Comparison of ENCODE assay signal across 14 cellular contexts in the genomic region with DNA sequence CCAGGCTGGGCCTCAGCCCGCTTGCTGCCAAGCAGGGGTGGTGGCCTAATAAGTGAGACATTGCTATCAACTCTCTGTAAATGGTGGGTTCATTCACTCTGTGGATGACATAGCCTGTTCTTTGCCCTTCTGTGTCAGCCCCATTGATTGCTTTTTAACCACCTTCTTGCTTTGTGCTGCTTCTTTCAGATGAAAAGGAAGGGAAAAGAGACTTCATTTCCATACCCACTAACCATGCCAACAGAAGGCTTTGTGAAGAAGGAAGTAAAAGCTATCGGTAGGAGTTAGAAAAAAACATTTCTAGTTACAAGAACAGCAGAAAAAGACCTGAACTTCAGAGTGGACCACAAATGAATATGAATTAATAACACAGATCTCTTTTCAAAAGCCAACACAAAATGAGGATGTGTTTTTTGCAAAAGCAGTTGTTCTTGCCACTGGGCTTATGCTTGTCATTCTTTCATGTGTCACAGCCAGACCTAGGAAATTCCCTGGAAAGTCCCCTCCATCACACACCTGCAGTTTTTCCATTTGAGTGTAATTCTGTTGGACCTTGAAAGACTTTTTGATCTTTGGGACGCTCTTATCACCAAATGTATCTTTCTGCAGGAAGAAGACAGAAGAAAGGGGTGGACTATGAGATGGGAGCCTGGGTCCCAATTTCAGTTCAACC.
DNase-seq lines count a peak whose midpoint lies in the region; ATAC-seq and TF ChIP-seq lines count a peak whose summit lies in the region.
"Had no signal": no experiment of that assay in that cellular context is flagged by ENCODE, and none has a peak within 500 bp of the region (broad histone marks: within the 10 kb centered on the region; RNA-seq: fewer than 3 reads in every experiment).

No MANE protein-coding gene starts in this region.

- H3K9me3 ChIP-seq in HUES64 (ENCODE audit: insufficient read depth, low read depth, low read length): no peaks in the 10 kb centered on the region
- no peaks in the 10 kb centered on the region for H3K9me3 ChIP-seq in transverse colon
- no peaks in the 10 kb centered on the region for H3K9me3 ChIP-seq in T-helper 17 cell (ENCODE audit: control insufficient read depth, low read length, poor library complexity, severe bottlenecking)
- H3K9me3 ChIP-seq: Caco-2, spleen had no signal

- CTCF ChIA-PET in activated naive CD4-positive, alpha-beta T cell treated with anti-CD3 and anti-CD28 coated beads for 36 hours (lab: Charles Lee): no interaction called here

- peaks cover 25% of the 10 kb centered on the region for H3K4me1 Mint-ChIP-seq in activated naive CD4-positive, alpha-beta T cell treated with anti-CD3 and anti-CD28 coated beads for 36 hours (ENCODE audit: low read depth)
- peaks cover 51% of the 10 kb centered on the region for H3K4me1 Mint-ChIP-seq in stimulated activated naive CD8-positive, alpha-beta T cell treated with anti-CD3 and anti-CD28 coated beads, Interleukin-15, amount 100 ng/mL, for 72 hours
- peaks cover 5% of the 10 kb centered on the region for H3K4me1 Mint-ChIP-seq in T-helper 17 cell

- WGBS in HUES64: 66% methylated on average over 2 of the region's 3 CpGs
- 69 to 79% methylated on average over 2 to 3 of the region's 3 CpGs for WGBS in transverse colon (ENCODE audit: low coverage in 1 of 2), 2 donors

- peak overlapping the region; percentile 10; the same call in 1 of the 2 replicates for H3K27ac ChIP-seq in HUES64 (ENCODE audit: low read depth, low read length)
- H3K27ac ChIP-seq in transverse colon: no peak overlapping the region
- H3K27ac ChIP-seq: HL-60, spleen had no signal

- in situ Hi-C loops in transverse colon (cut with MboI; ENCODE audit: low pct_ligation_motif_present in 1 of 4, low pct_unique_long_range_greater_than_20kb in 1 of 4, low sequenced_read_pairs in 3 of 4): loop anchor here in 1 of 4 donors (25.0 kb wide), 1 partner anchor 98 kb away; no protein-coding TSS in a partner anchor

- no peak overlapping the region for H3K4me3 Mint-ChIP-seq in activated naive CD4-positive, alpha-beta T cell treated with anti-CD3 and anti-CD28 coated beads for 36 hours
- H3K4me3 Mint-ChIP-seq in stimulated activated naive CD8-positive, alpha-beta T cell treated with anti-CD3 and anti-CD28 coated beads, Interleukin-15, amount 100 ng/mL, for 72 hours: peak overlapping the region; percentile 23 to 51
- no peak overlapping the region for H3K4me3 Mint-ChIP-seq in T-helper 17 cell
- H3K4me3 Mint-ChIP-seq: activated CD4-positive, alpha-beta memory T cell treated with anti-CD3 and anti-CD28 coated beads, Interleukin-2, amount 10 ng/mL, durations not matched to agents 7 days and 5 days; activated naive CD4-positive, alpha-beta T cell treated with anti-CD3 and anti-CD28 coated beads, Interleukin-2, amount 50 U/mL, for 24 hours; T-cell had no signal

- ATAC-seq in HG02588 (IDR thresholded peaks at IDR 0.05; ENCODE audit: unreplicated experiment) (peak; percentile 56), T-helper 17 cell (no peak)
- ATAC-seq in stimulated activated naive CD8-positive, alpha-beta T cell treated with anti-CD3 and anti-CD28 coated beads, Interleukin-15, amount 100 ng/mL, for 72 hours: peak; percentile 16
- ATAC-seq: T-cell had no signal

- H3K27me3 ChIP-seq in HUES64 (ENCODE audit: insufficient read depth, low read length) (no peaks in the 10 kb centered on the region), transverse colon (no peaks in the 10 kb centered on the region)
- H3K27me3 ChIP-seq: spleen had no signal

- H3K4me3 ChIP-seq in HUES64 (ENCODE audit: low read length) (no peak overlapping the region), transverse colon (no peak overlapping the region)
- H3K4me3 ChIP-seq: spleen had no signal

- TF ChIP-seq CTCF in transverse colon (IDR thresholded peaks at IDR 0.05): no peak

- H3K9ac ChIP-seq in HUES64 (ENCODE audit: low read depth, low read length): no peak overlapping the region

- H3K27ac Mint-ChIP-seq in activated naive CD4-positive, alpha-beta T cell treated with anti-CD3 and anti-CD28 coated beads for 36 hours: no peak overlapping the region
- peak overlapping the region; percentile 66 to 90 for H3K27ac Mint-ChIP-seq in stimulated activated naive CD8-positive, alpha-beta T cell treated with anti-CD3 and anti-CD28 coated beads, Interleukin-15, amount 100 ng/mL, for 72 hours
- H3K27ac Mint-ChIP-seq in T-helper 17 cell: no peak overlapping the region
- H3K27ac Mint-ChIP-seq: activated CD4-positive, alpha-beta memory T cell treated with anti-CD3 and anti-CD28 coated beads, Interleukin-2, amount 10 ng/mL, durations not matched to agents 7 days and 5 days; activated naive CD4-positive, alpha-beta T cell treated with anti-CD3 and anti-CD28 coated beads, Interleukin-2, amount 50 U/mL, for 24 hours; T-cell had no signal

- no peaks in the 10 kb centered on the region for H3K9me3 Mint-ChIP-seq in activated naive CD4-positive, alpha-beta T cell treated with anti-CD3 and anti-CD28 coated beads for 36 hours
- H3K9me3 Mint-ChIP-seq in stimulated activated naive CD8-positive, alpha-beta T cell treated with anti-CD3 and anti-CD28 coated beads, Interleukin-15, amount 100 ng/mL, for 72 hours: no peaks in the 10 kb centered on the region
- H3K9me3 Mint-ChIP-seq: activated naive CD4-positive, alpha-beta T cell treated with anti-CD3 and anti-CD28 coated beads, Interleukin-2, amount 50 U/mL, for 24 hours had no signal

- no peak for TF ChIP-seq POLR2A in transverse colon (IDR thresholded peaks at IDR 0.05)

- no peaks in the 10 kb centered on the region for H3K36me3 Mint-ChIP-seq in activated naive CD4-positive, alpha-beta T cell treated with anti-CD3 and anti-CD28 coated beads for 36 hours (ENCODE audit: low read depth)
- H3K36me3 Mint-ChIP-seq in T-helper 17 cell (ENCODE audit: low read depth): no peaks in the 10 kb centered on the region
- H3K36me3 Mint-ChIP-seq: activated naive CD4-positive, alpha-beta T cell treated with anti-CD3 and anti-CD28 coated beads, Interleukin-2, amount 50 U/mL, for 24 hours; T-cell had no signal

- DNase-seq in activated naive CD4-positive, alpha-beta T cell treated with anti-CD3 and anti-CD28 coated beads for 36 hours: peak; percentile 10
- DNase-seq in activated naive CD4-positive, alpha-beta T cell treated with Interleukin-2 at 50 U/mL for 16 hours: no peak
- DNase-seq in stimulated activated naive CD8-positive, alpha-beta T cell treated with anti-CD3 and anti-CD28 coated beads, Interleukin-15, amount 100 ng/mL, for 72 hours: peak in 1 of 2 donors; percentile 19
- DNase-seq in NCI-H1048 (lab: John Stamatoyannopoulos, UW) (no peak), transverse colon (no peak), T-helper 17 cell (no peak)
- DNase-seq: activated CD4-positive, alpha-beta memory T cell treated with anti-CD3 and anti-CD28 coated beads, Interleukin-2, amount 10 ng/mL, durations not matched to agents 7 days and 5 days; Caco-2; spleen; T-cell had no signal

- peaks cover 24% of the 10 kb centered on the region for H3K4me1 ChIP-seq in HUES64 (ENCODE audit: insufficient read depth, low read length)
- no peaks in the 10 kb centered on the region for H3K4me1 ChIP-seq in transverse colon
- H3K4me1 ChIP-seq: Caco-2, spleen had no signal

- intact Hi-C loops in activated naive CD4-positive, alpha-beta T cell treated with anti-CD3 and anti-CD28 coated beads for 36 hours (cut with micrococcal nuclease): no loop called here
- intact Hi-C loops in transverse colon (cut with DNase I; ENCODE audit: low total_unique reads): no loop called here

- H3K36me3 ChIP-seq in HUES64 (ENCODE audit: insufficient read depth, low read length): no peaks in the 10 kb centered on the region
- H3K36me3 ChIP-seq in transverse colon: no peaks in the 10 kb centered on the region
- H3K36me3 ChIP-seq: spleen had no signal

- H3K27me3 Mint-ChIP-seq in activated naive CD4-positive, alpha-beta T cell treated with anti-CD3 and anti-CD28 coated beads for 36 hours (ENCODE audit: low read depth): no peaks in the 10 kb centered on the region
- no peaks in the 10 kb centered on the region for H3K27me3 Mint-ChIP-seq in stimulated activated naive CD8-positive, alpha-beta T cell treated with anti-CD3 and anti-CD28 coated beads, Interleukin-15, amount 100 ng/mL, for 72 hours
- H3K27me3 Mint-ChIP-seq in T-helper 17 cell: no peaks in the 10 kb centered on the region
- H3K27me3 Mint-ChIP-seq: activated CD4-positive, alpha-beta memory T cell treated with anti-CD3 and anti-CD28 coated beads, Interleukin-2, amount 10 ng/mL, durations not matched to agents 7 days and 5 days had no signal

- no peak for TF ChIP-seq EP300 in transverse colon (IDR thresholded peaks at IDR 0.05; ENCODE audit: low read depth)

Comparison
In these comparisons a context has a peak if more than half of its experiments do, and no peak if none do; other contexts are left out.
1. H3K27ac Mint-ChIP-seq: peak in stimulated activated naive CD8-positive, alpha-beta T cell treated with anti-CD3 and anti-CD28 coated beads, Interleukin-15, amount 100 ng/mL, for 72 hours (2 of 2); none in activated naive CD4-positive, alpha-beta T cell treated with anti-CD3 and anti-CD28 coated beads for 36 hours (single experiment) and T-helper 17 cell (single experiment).
2. H3K4me3 Mint-ChIP-seq: peak in stimulated activated naive CD8-positive, alpha-beta T cell treated with anti-CD3 and anti-CD28 coated beads, Interleukin-15, amount 100 ng/mL, for 72 hours (2 of 2); none in activated naive CD4-positive, alpha-beta T cell treated with anti-CD3 and anti-CD28 coated beads for 36 hours (single experiment) and T-helper 17 cell (single experiment).